ENCODE assay signal across 10 cellular contexts in genomic region chr1:148481136-148481535, GRCh38. TPM values are rescaled to one million over a fixed set of nuclear protein-coding genes. Genes with fewer than 3 reads are reported as not detected.
DNase-seq lines count a peak whose midpoint lies in the region; ATAC-seq and TF ChIP-seq lines count a peak whose summit lies in the region.
"Not testable (repeated sequence)": the region's sequence is repeated elsewhere in the genome, so short reads cannot be mapped to it uniquely, and the experiment has no call there.
"Had no signal": no experiment of that assay in that cellular context is flagged by ENCODE, and none has a peak within 500 bp of the region (broad histone marks: within the 10 kb centered on the region; RNA-seq: fewer than 3 reads in every experiment).

No MANE protein-coding gene starts in this region.

- peak overlapping the region; percentile 23 for H3K4me3 ChIP-seq in Loucy (ENCODE audit: low read length, poor library complexity, severe bottlenecking)

- H3K4me2 ChIP-seq in Loucy (ENCODE audit: low read depth, low read length, poor library complexity, severe bottlenecking): not testable (repeated sequence)

- TF ChIP-seq CTCF in Loucy (conservative IDR thresholded peaks at IDR 0.05; ENCODE audit: low read length): not testable (repeated sequence)

- not testable (repeated sequence) for H3K9ac ChIP-seq in Loucy (ENCODE audit: low read depth, low read length, poor library complexity, severe bottlenecking)

- H3K4me1 Mint-ChIP-seq in activated T-helper 17 cell treated with anti-CD3 and anti-CD28 coated beads, Interleukin-2, amount 50 U/mL, for 72 hours: not testable (repeated sequence)
- H3K4me1 Mint-ChIP-seq in activated naive CD8-positive, alpha-beta T cell (ENCODE audit: low read depth): peaks cover 14% of the 10 kb centered on the region
- peaks cover 2 to 15% (median 8%) of the 10 kb centered on the region in 4 donors for H3K4me1 Mint-ChIP-seq in naive thymus-derived CD8-positive, alpha-beta T cell

- H3K4me3 Mint-ChIP-seq in activated T-helper 17 cell treated with anti-CD3 and anti-CD28 coated beads, Interleukin-2, amount 50 U/mL, for 72 hours: peak overlapping the region; percentile 41
- H3K4me3 Mint-ChIP-seq in activated naive CD8-positive, alpha-beta T cell: peak overlapping the region; percentile 20
- peak overlapping the region in 6 of 10 donors; percentile 20 to 57 (median 32) for H3K4me3 Mint-ChIP-seq in naive thymus-derived CD8-positive, alpha-beta T cell

- peak; percentile 8 for DNase-seq in activated CD4-positive, alpha-beta T cell treated with anti-CD3 and anti-CD28 coated beads for 48 hours
- DNase-seq in activated CD8-positive, alpha-beta memory T cell treated with anti-CD3 and anti-CD28 coated beads, Interleukin-2, amount 50 U/mL, for 24 hours (ENCODE audit: extremely low read depth): peak; percentile 10
- DNase-seq in naive thymus-derived CD8-positive, alpha-beta T cell: peak; percentile 2 to 75 (median 45)
- peak; percentile 0 to 9 for DNase-seq in stimulated activated CD8-positive, alpha-beta memory T cell treated with anti-CD3 and anti-CD28 coated beads, Interleukin-15, amount 100 ng/mL, for 4 hours (ENCODE audit: low read depth in 2 of 2)

- not testable (repeated sequence) for ATAC-seq in activated T-helper 17 cell treated with anti-CD3 and anti-CD28 coated beads, Interleukin-2, amount 50 U/mL, for 72 hours (replicated peaks); naive thymus-derived CD8-positive, alpha-beta T cell

- POLR2A ChIA-PET in naive thymus-derived CD8-positive, alpha-beta T cell (lab: Charles Lee): not testable (repeated sequence)

- not testable (repeated sequence) for H3K9me2 ChIP-seq in Loucy (replicated peaks; ENCODE audit: low read depth, low read length)

- not testable (repeated sequence) for H3K36me3 Mint-ChIP-seq in activated T-helper 17 cell treated with anti-CD3 and anti-CD28 coated beads, Interleukin-2, amount 50 U/mL, for 72 hours (ENCODE audit: low read depth); activated naive CD8-positive, alpha-beta T cell; naive thymus-derived CD8-positive, alpha-beta T cell

- not testable (repeated sequence) for H3F3A ChIP-seq in Loucy (ENCODE audit: low read depth)

- H3K9me3 Mint-ChIP-seq in activated T-helper 17 cell treated with anti-CD3 and anti-CD28 coated beads, Interleukin-2, amount 50 U/mL, for 72 hours; activated naive CD8-positive, alpha-beta T cell (ENCODE audit: low read depth); naive thymus-derived CD8-positive, alpha-beta T cell: not testable (repeated sequence)

- not testable (repeated sequence) for H3K27me3 ChIP-seq in Loucy (ENCODE audit: insufficient read depth, low read length, poor library complexity, severe bottlenecking)

- not testable (repeated sequence) for H3K36me3 ChIP-seq in Loucy (ENCODE audit: insufficient read depth, low read length)

- not testable (repeated sequence) for H2AFZ ChIP-seq in Loucy (ENCODE audit: low read length)

- not testable (repeated sequence) for H4K20me1 ChIP-seq in Loucy (ENCODE audit: insufficient read depth, low read length, poor library complexity, severe bottlenecking)

- H3K27ac Mint-ChIP-seq in activated T-helper 17 cell treated with anti-CD3 and anti-CD28 coated beads, Interleukin-2, amount 50 U/mL, for 72 hours: not testable (repeated sequence)
- H3K27ac Mint-ChIP-seq in activated naive CD8-positive, alpha-beta T cell: peak overlapping the region; percentile 10
- peak overlapping the region in 8 of 10 donors; percentile 29 to 84 (median 75) for H3K27ac Mint-ChIP-seq in naive thymus-derived CD8-positive, alpha-beta T cell

- H3K27me3 Mint-ChIP-seq in activated T-helper 17 cell treated with anti-CD3 and anti-CD28 coated beads, Interleukin-2, amount 50 U/mL, for 72 hours; activated naive CD8-positive, alpha-beta T cell; naive thymus-derived CD8-positive, alpha-beta T cell: not testable (repeated sequence)

- not testable (repeated sequence) for H3K4me1 ChIP-seq in Loucy (ENCODE audit: insufficient read depth, low read length, poor library complexity, severe bottlenecking)

- H3K9me3 ChIP-seq in Loucy (ENCODE audit: insufficient read depth, low read depth, low read length): not testable (repeated sequence)

- H3K79me2 ChIP-seq in Loucy (ENCODE audit: insufficient read depth, low read length): not testable (repeated sequence)

RNA-seq across cellular contexts. Expression of gene PPIAL4G, which starts 2.0 kb away (rescaled TPM):
- total RNA-seq in activated T-helper 17 cell treated with anti-CD3 and anti-CD28 coated beads, Interleukin-2, amount 50 U/mL, for 72 hours: under 1 TPM; 0.15 to 0.40 TPM
- total RNA-seq in naive thymus-derived CD8-positive, alpha-beta T cell: 1 to 10 TPM; 2.6 to 3.0 TPM
- polyA plus RNA-seq in naive thymus-derived CD8-positive, alpha-beta T cell: under 1 TPM; 0.06 to 0.10 (median 0.08) TPM
- total RNA-seq: GM23338, HT-29, PC-3 had no signal
- polyA plus RNA-seq: GM23338 had no signal
